21 cellular contexts compared by ENCODE assay signal in genomic region chr5:141816598-141817399, GRCh38.
A peak's percentile ranks its signal among the peaks of the same experiment; 100 is the strongest.
DNase-seq lines count a peak whose midpoint lies in the region; ATAC-seq, FAIRE-seq and TF ChIP-seq lines count a peak whose summit lies in the region.
"Had no signal": no experiment of that assay in that cellular context is flagged by ENCODE, and none has a peak within 500 bp of the region (broad histone marks: within the 10 kb centered on the region; RNA-seq: fewer than 3 reads in every experiment).

No MANE protein-coding gene starts in this region.

- H2BK20ac ChIP-seq in H1 (ENCODE audit: low read length) = peak overlapping the region; percentile 91

- peak overlapping the region; percentile 82; the same call in 1 of the 2 replicates for H2AK5ac ChIP-seq in H1 (ENCODE audit: low read depth, low read length)

- H4K20me1 ChIP-seq in H1 (replicated peaks in 1 of 2; ENCODE audit: control insufficient read depth in 1 of 2, insufficient read depth in 2 of 2, low read length in 2 of 2) = no peaks in the 10 kb centered on the region

- peak overlapping the region; percentile 45 for H3K4ac ChIP-seq in H1 (replicated peaks; ENCODE audit: insufficient read length, low read depth, low read length)

- peak in 1 of 2 experiments; percentile 96; a peak in 2 of 3 replicates for TF ChIP-seq EP300 in H1 (IDR thresholded peaks at IDR 0.05; ENCODE audit: borderline replicate concordance in 1 of 2, low read depth in 2 of 2, low read length in 2 of 2)

- ATAC-seq in psoas muscle (peak in 3 of 4 donors; percentile 29 to 38 (median 30)), GM18867 (IDR thresholded peaks at IDR 0.05; ENCODE audit: unreplicated experiment) (no peak)
- ATAC-seq: activated CD4-positive, alpha-beta T cell treated with anti-CD3 and anti-CD28 coated beads for 36 hours had no signal

- peak overlapping the region; percentile 77 for H4K5ac ChIP-seq in H1 (ENCODE audit: insufficient read length, low read depth, low read length)

- H3K4me3 Mint-ChIP-seq in immature natural killer cell = no peak overlapping the region
- H3K4me3 Mint-ChIP-seq: activated CD4-positive, alpha-beta T cell treated with anti-CD3 and anti-CD28 coated beads for 36 hours; activated T-cell treated with anti-CD3 and anti-CD28 coated beads, Interleukin-2, amount 50 U/mL, for 24 hours; dendritic cell treated with granulocyte-macrophage colony-stimulating factor and Interleukin-4, amounts not matched to agents 40 ng/mL and 50 ng/mL, for 4 days; nephron; T-helper 1 cell treated with Interleukin-12 subunit alpha and Interleukin-12 subunit beta and Interleukin-4 antibody, amounts not matched to agents 30 μg/mL and 1 μg/mL, for 36 hours had no signal

- peak overlapping the region; percentile 34; the same call in 1 of the 2 replicates for H3K4me3 ChIP-seq in HUES48 (ENCODE audit: low read depth, low read length)
- H3K4me3 ChIP-seq in H1 (ENCODE audit: extremely low read depth in 1 of 4, insufficient read depth in 2 of 4, low read depth in 3 of 4, low read length in 4 of 4) = peak overlapping the region in 1 of 4 experiments; percentile 41; a peak in 2 of 8 replicates
- peak overlapping the region; percentile 33 for H3K4me3 ChIP-seq in iPS-15b (ENCODE audit: low read depth, low read length)
- H3K4me3 ChIP-seq in psoas muscle = no peak overlapping the region
- H3K4me3 ChIP-seq: adrenal gland, Peyer's patch, tibial artery had no signal

- H3K27ac ChIP-seq in HUES48 (ENCODE audit: low read depth, low read length) (peak overlapping the region; percentile 97), H1 (ENCODE audit: low read depth, low read length) (peak overlapping the region; percentile 77; the same call in 1 of the 2 replicates), psoas muscle (peak overlapping the region; percentile 55)
- H3K27ac ChIP-seq: tibial artery had no signal

- H3K36me3 ChIP-seq in HUES48 (ENCODE audit: control insufficient read depth, insufficient read depth, low read length) = no peaks in the 10 kb centered on the region
- H3K36me3 ChIP-seq in H1 (ENCODE audit: control insufficient read depth in 2 of 4, insufficient read depth in 4 of 4, low read length in 3 of 4) = no peaks in the 10 kb centered on the region
- H3K36me3 ChIP-seq in iPS-15b (ENCODE audit: control insufficient read depth, insufficient read depth, low read length) = no peaks in the 10 kb centered on the region
- no peaks in the 10 kb centered on the region for H3K36me3 ChIP-seq in psoas muscle (ENCODE audit: insufficient read depth in 1 of 2, low read depth in 1 of 2)
- H3K36me3 ChIP-seq: adrenal gland, Peyer's patch, tibial artery had no signal

- TF ChIP-seq POLR2A in H1 (IDR thresholded peaks at IDR 0.05; ENCODE audit: control extremely low read depth in 1 of 2, low read depth in 2 of 2, low read length in 2 of 2) = peak in 1 of 2 experiments; percentile 57; a peak in 1 of 3 replicates

- H3K79me1 ChIP-seq in H1 (ENCODE audit: low read depth, low read length) = no peaks in the 10 kb centered on the region

- intact Hi-C loops in psoas muscle (cut with DNase I) = loop anchor here in 1 of 2 donors (5.0 kb wide), 1 partner anchor 534 kb away; no protein-coding TSS in a partner anchor

- no peak overlapping the region for H2BK15ac ChIP-seq in H1 (ENCODE audit: low read length)

- no peak overlapping the region for H3K9ac ChIP-seq in HUES48 (ENCODE audit: low read depth, low read length)
- no peak overlapping the region; a peak in 1 of 7 replicates for H3K9ac ChIP-seq in H1 (replicated peaks in 1 of 4; ENCODE audit: extremely low read depth in 1 of 4, low read depth in 3 of 4, low read length in 3 of 4)
- H3K9ac ChIP-seq in iPS-15b (ENCODE audit: low read depth, low read length) = no peak overlapping the region

- peak overlapping the region; percentile 47; the same call in 1 of the 2 replicates for H4K8ac ChIP-seq in H1 (ENCODE audit: extremely low read depth, insufficient read depth, low read length)

- DNase-seq in H1 (ENCODE audit: low read depth in 1 of 2, low spot score in 2 of 2) (peak; percentile 74 to 95), psoas muscle (no peak), NOMO-1 treated with DMSO at 0.1 percent for 48 hours (lab: John Stamatoyannopoulos, UW; ENCODE audit: unreplicated experiment) (no peak), cerebellar nuclear complex (lab: John Stamatoyannopoulos, UW) (no peak), immature natural killer cell (no peak)
- DNase-seq: activated CD4-positive, alpha-beta T cell treated with anti-CD3 and anti-CD28 coated beads for 36 hours; activated T-cell treated with anti-CD3 and anti-CD28 coated beads, Interleukin-2, amount 50 U/mL, for 24 hours; adrenal gland; Caco-2; foreskin melanocyte; IMR-90; NCI-H1048; Peyer's patch; tibial artery had no signal

- CTCF ChIA-PET in H1 (lab: Charles Lee; ENCODE audit: partially characterized antibody) = interaction anchor here (0.8 to 20.5 kb wide), 28 partner anchors 9 to 144 kb away, joined by 3 to 345 read pairs (median 12); partner anchors contain the start of gene PCDH1

- WGBS in H1 (ENCODE audit: extremely low coverage in 1 of 2, insufficient coverage in 1 of 2, insufficient read length in 1 of 2, insufficient replicate concordance in 2 of 2, low coverage in 1 of 2, low lambda C conversion rate in 2 of 2, missing lambda C conversion rate in 1 of 2), 2 experiments = 16% methylated on average over 6 of the region's 11 CpGs; no CpG with 5 or more reads in 1 of the 2 experiments
- WGBS in psoas muscle, 3 donors = 20 to 28% (median 23%) methylated on average over 10 to 11 of the region's 11 CpGs

- H3K9me3 Mint-ChIP-seq in immature natural killer cell = no peaks in the 10 kb centered on the region
- H3K9me3 Mint-ChIP-seq: activated T-cell treated with anti-CD3 and anti-CD28 coated beads, Interleukin-2, amount 50 U/mL, for 24 hours; dendritic cell treated with granulocyte-macrophage colony-stimulating factor and Interleukin-4, amounts not matched to agents 40 ng/mL and 50 ng/mL, for 4 days; nephron; T-helper 1 cell treated with Interleukin-12 subunit alpha and Interleukin-12 subunit beta and Interleukin-4 antibody, amounts not matched to agents 30 μg/mL and 1 μg/mL, for 36 hours had no signal

- no peak overlapping the region for H3K27ac Mint-ChIP-seq in immature natural killer cell
- H3K27ac Mint-ChIP-seq: activated CD4-positive, alpha-beta T cell treated with anti-CD3 and anti-CD28 coated beads for 36 hours; activated T-cell treated with anti-CD3 and anti-CD28 coated beads, Interleukin-2, amount 50 U/mL, for 24 hours; dendritic cell treated with granulocyte-macrophage colony-stimulating factor and Interleukin-4, amounts not matched to agents 40 ng/mL and 50 ng/mL, for 4 days; nephron; T-helper 1 cell treated with Interleukin-12 subunit alpha and Interleukin-12 subunit beta and Interleukin-4 antibody, amounts not matched to agents 30 μg/mL and 1 μg/mL, for 36 hours had no signal

- POLR2A ChIA-PET in H1 (lab: Charles Lee; ENCODE audit: partially characterized antibody) = interaction anchor here (0.9 to 14.8 kb wide), 25 partner anchors 9 to 195 kb away, joined by 3 to 160 read pairs (median 4); partner anchors contain the start of gene PCDH1

- TF ChIP-seq RAD21 in H1 (IDR thresholded peaks at IDR 0.05 in 1 of 2, conservative IDR thresholded peaks at IDR 0.05 in 1 of 2; ENCODE audit: low read depth in 2 of 2, low read length in 2 of 2) = peak; percentile 2 to 12; a peak in 1 of 4 replicates

- H3K36me3 Mint-ChIP-seq in immature natural killer cell = no peaks in the 10 kb centered on the region

- H3K9me3 ChIP-seq in HUES48 (ENCODE audit: control insufficient read depth, insufficient read depth, low read length) (no peaks in the 10 kb centered on the region), H1 (ENCODE audit: insufficient read depth in 2 of 2, low read depth in 1 of 2, low read length in 1 of 2) (no peaks in the 10 kb centered on the region), iPS-15b (ENCODE audit: control insufficient read depth, insufficient read depth, low read length) (no peaks in the 10 kb centered on the region), psoas muscle (no peaks in the 10 kb centered on the region)
- H3K9me3 ChIP-seq: adrenal gland, Caco-2, Peyer's patch, tibial artery had no signal

- H3K4me1 ChIP-seq in HUES48 (ENCODE audit: control insufficient read depth, insufficient read depth, low read length) (peaks cover 59% of the 10 kb centered on the region), H1 (replicated peaks in 1 of 4; ENCODE audit: control insufficient read depth in 3 of 4, insufficient read depth in 4 of 4, low read length in 3 of 4) (peaks cover 35 to 49% (median 39%) of the 10 kb centered on the region in 4 experiments), iPS-15b (ENCODE audit: control insufficient read depth, insufficient read depth, low read length) (peaks cover 45% of the 10 kb centered on the region), psoas muscle (no peaks in the 10 kb centered on the region)
- H3K4me1 ChIP-seq: adrenal gland, Caco-2 had no signal

- H3K4me2 ChIP-seq in H1 (ENCODE audit: insufficient read depth in 1 of 2, low read depth in 2 of 2, low read length in 2 of 2) = peak overlapping the region; percentile 54 to 61

- peak overlapping the region; percentile 92 for H4K91ac ChIP-seq in H1 (replicated peaks; ENCODE audit: insufficient read length, low read length)

- H2BK5ac ChIP-seq in H1 (ENCODE audit: low read depth, low read length) = peak overlapping the region; percentile 99; the same call in 1 of the 2 replicates

- peak overlapping the region; percentile 97 for H3K18ac ChIP-seq in H1 (ENCODE audit: extremely low read depth, low read length)

- H2BK12ac ChIP-seq in H1 (ENCODE audit: low read depth, low read length) = peak overlapping the region; percentile 95

- TF ChIP-seq CTCF in H1 (IDR thresholded peaks at IDR 0.05; ENCODE audit: control extremely low read depth in 1 of 3, insufficient read depth in 1 of 3, low read depth in 1 of 3, low read length in 3 of 3) = no peak
- TF ChIP-seq CTCF in psoas muscle (IDR thresholded peaks at IDR 0.05) = no peak

- H3K79me2 ChIP-seq in H1 (ENCODE audit: control insufficient read depth in 1 of 2, insufficient read depth in 2 of 2, low read length in 2 of 2) = no peaks in the 10 kb centered on the region

- peak; percentile 100 for FAIRE-seq in H1 (lab: Jason Lieb, UNC)
- FAIRE-seq: GM19239 had no signal

- H3K14ac ChIP-seq in H1 (ENCODE audit: insufficient read length) = no peak overlapping the region

- H2BK120ac ChIP-seq in H1 (replicated peaks; ENCODE audit: low read depth, low read length) = peak overlapping the region; percentile 88

- H2AFZ ChIP-seq in H1 (ENCODE audit: low read length) = no peak overlapping the region

- H3K23ac ChIP-seq in H1 (ENCODE audit: insufficient read length) = no peak overlapping the region

- H3K27me3 Mint-ChIP-seq in immature natural killer cell (ENCODE audit: low read depth in 3 of 3) = peaks cover 6 to 10% (median 9%) of the 10 kb centered on the region in 3 donors

- H3K27me3 ChIP-seq in HUES48 (ENCODE audit: control insufficient read depth, insufficient read depth, low read length) = no peaks in the 10 kb centered on the region
- H3K27me3 ChIP-seq in H1 (replicated peaks in 1 of 4; ENCODE audit: control insufficient read depth in 3 of 4, extremely low read depth in 1 of 4, insufficient read depth in 3 of 4, low read length in 3 of 4) = no peaks in the 10 kb centered on the region
- peaks cover 9% of the 10 kb centered on the region for H3K27me3 ChIP-seq in iPS-15b (ENCODE audit: control insufficient read depth, insufficient read depth, low read length)
- peaks cover 0 to 22% (median 2%) of the 10 kb centered on the region in 3 donors for H3K27me3 ChIP-seq in psoas muscle (ENCODE audit: insufficient read depth in 3 of 3, low read length in 2 of 3)
- H3K27me3 ChIP-seq: adrenal gland, Peyer's patch had no signal

- no peaks in the 10 kb centered on the region for H3K4me1 Mint-ChIP-seq in immature natural killer cell
- H3K4me1 Mint-ChIP-seq: activated CD4-positive, alpha-beta T cell treated with anti-CD3 and anti-CD28 coated beads for 36 hours had no signal

- H3K23me2 ChIP-seq in H1 (ENCODE audit: low read depth, low read length) = peaks cover 5% of the 10 kb centered on the region; the same call in 1 of the 2 replicates

- peak overlapping the region; percentile 62 for H3K56ac ChIP-seq in H1 (replicated peaks; ENCODE audit: insufficient read length, low read depth, low read length)

Comparison
In these comparisons a context has a peak if more than half of its experiments do, and no peak if none do; other contexts are left out.
1. DNase-seq: peak in H1 (2 of 2); none in psoas muscle (0 of 2), NOMO-1 treated with DMSO at 0.1 percent for 48 hours (single experiment), cerebellar nuclear complex (0 of 2) and immature natural killer cell (0 of 3).
2. Peak in every context shown above with its lines, with median percentiles within 50 percentile points of each other: H3K27ac ChIP-seq.